ENCODE assay signal across 25 cellular contexts in the genomic region with DNA sequence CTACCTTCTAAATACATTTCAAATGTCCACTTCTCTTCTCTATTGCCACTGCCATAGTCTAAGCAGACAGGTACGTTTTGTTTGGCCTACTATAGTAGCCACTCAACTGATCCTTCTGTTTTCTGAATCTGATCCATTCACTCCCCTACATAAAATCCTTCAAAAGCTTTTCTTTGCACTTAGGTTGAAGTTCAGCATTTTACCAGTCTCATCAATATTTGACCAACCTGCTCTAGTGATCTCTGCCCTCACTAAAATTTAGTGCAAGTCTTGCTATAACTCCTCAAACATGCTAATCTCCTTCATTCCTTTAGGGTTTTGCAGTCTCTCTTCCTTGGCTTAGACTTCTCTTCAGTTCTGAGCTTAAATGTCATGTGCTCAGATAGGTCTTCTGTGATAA. TPM values are rescaled to one million over a fixed set of nuclear protein-coding genes. Genes with fewer than 3 reads are reported as not detected.
"Had no signal": no experiment of that assay in that cellular context is flagged by ENCODE, and none has a peak within 500 bp of the region (broad histone marks: within the 10 kb centered on the region; RNA-seq: fewer than 3 reads in every experiment).

No MANE protein-coding gene starts in this region.

- H3K27me3 Mint-ChIP-seq: stimulated activated naive CD8-positive, alpha-beta T cell treated with anti-CD3 and anti-CD28 coated beads, Interleukin-15, amount 100 ng/mL, for 72 hours had no signal

- H3K9me3 Mint-ChIP-seq: effector memory CD8-positive, alpha-beta T cell; naive thymus-derived CD8-positive, alpha-beta T cell; nephron progenitor cell; stimulated activated memory B cell treated with anti-CD40 and anti-IgM and Interleukin-4, amounts not matched to agents 10 μg/mL and 1 μg/mL and 100 μg/mL, for 72 hours; stimulated activated naive CD8-positive, alpha-beta T cell treated with anti-CD3 and anti-CD28 coated beads, Interleukin-15, amount 100 ng/mL, for 72 hours had no signal

- H3K4me3 Mint-ChIP-seq: effector memory CD8-positive, alpha-beta T cell; naive thymus-derived CD8-positive, alpha-beta T cell; nephron progenitor cell; stimulated activated memory B cell treated with anti-CD40 and anti-IgM and Interleukin-4, amounts not matched to agents 10 μg/mL and 1 μg/mL and 100 μg/mL, for 72 hours; stimulated activated naive CD8-positive, alpha-beta T cell treated with anti-CD3 and anti-CD28 coated beads, Interleukin-15, amount 100 ng/mL, for 72 hours had no signal

- H3K4me1 Mint-ChIP-seq: naive thymus-derived CD8-positive, alpha-beta T cell; nephron progenitor cell; stimulated activated memory B cell treated with anti-CD40 and anti-IgM and Interleukin-4, amounts not matched to agents 10 μg/mL and 1 μg/mL and 100 μg/mL, for 72 hours had no signal

- H3K36me3 ChIP-seq: left ventricle myocardium inferior, lower lobe of right lung, ovary, spleen, suprapubic skin, transverse colon, upper lobe of right lung, uterus had no signal

- H3K9me3 ChIP-seq: gastrocnemius medialis, left ventricle myocardium inferior, lower lobe of right lung, ovary, psoas muscle, spleen, suprapubic skin, transverse colon, upper lobe of right lung, uterus had no signal

- DNase-seq: cortex of kidney; effector memory CD8-positive, alpha-beta T cell; gastrocnemius medialis; head of caudate nucleus; kidney; left ventricle myocardium inferior; lower lobe of right lung; naive thymus-derived CD8-positive, alpha-beta T cell; nephron progenitor cell; nucleus accumbens; ovary; posterior cingulate gyrus; psoas muscle; right cardiac atrium; spleen; stimulated activated CD4-positive, alpha-beta T cell treated with anti-CD3 and anti-CD28 coated beads, Interleukin-4, amount 100 ng/mL, for 4 hours; stimulated activated naive CD8-positive, alpha-beta T cell treated with anti-CD3 and anti-CD28 coated beads, Interleukin-15, amount 100 ng/mL, for 72 hours; transverse colon; upper lobe of right lung; uterus had no signal

- H3K27ac Mint-ChIP-seq: effector memory CD8-positive, alpha-beta T cell; naive thymus-derived CD8-positive, alpha-beta T cell; nephron progenitor cell; stimulated activated memory B cell treated with anti-CD40 and anti-IgM and Interleukin-4, amounts not matched to agents 10 μg/mL and 1 μg/mL and 100 μg/mL, for 72 hours; stimulated activated naive CD8-positive, alpha-beta T cell treated with anti-CD3 and anti-CD28 coated beads, Interleukin-15, amount 100 ng/mL, for 72 hours had no signal

- FAIRE-seq: endometrium, kidney had no signal

- ATAC-seq: effector memory CD8-positive, alpha-beta T cell; gastrocnemius medialis; lower lobe of right lung; naive thymus-derived CD8-positive, alpha-beta T cell; psoas muscle; right cardiac atrium; stimulated activated memory B cell treated with anti-CD40 and anti-IgM and Interleukin-4, amounts not matched to agents 10 μg/mL and 1 μg/mL and 100 μg/mL, for 72 hours; stimulated activated naive CD8-positive, alpha-beta T cell treated with anti-CD3 and anti-CD28 coated beads, Interleukin-15, amount 100 ng/mL, for 72 hours; upper lobe of right lung had no signal

- H3K4me1 ChIP-seq: left ventricle myocardium inferior, lower lobe of right lung, psoas muscle, spleen, suprapubic skin, transverse colon, upper lobe of right lung, uterus had no signal

- H3K27me3 ChIP-seq: gastrocnemius medialis, ovary, spleen, suprapubic skin, transverse colon, upper lobe of right lung, uterus had no signal

- H3K27ac ChIP-seq: gastrocnemius medialis, left ventricle myocardium inferior, lower lobe of right lung, ovary, psoas muscle, skin epidermis, spleen, suprapubic skin, transverse colon, upper lobe of right lung, uterus had no signal

- H3K4me3 ChIP-seq: gastrocnemius medialis, left ventricle myocardium inferior, lower lobe of right lung, ovary, psoas muscle, skin epidermis, spleen, suprapubic skin, transverse colon, upper lobe of right lung, uterus had no signal

- H3K36me3 Mint-ChIP-seq: naive thymus-derived CD8-positive, alpha-beta T cell; stimulated activated memory B cell treated with anti-CD40 and anti-IgM and Interleukin-4, amounts not matched to agents 10 μg/mL and 1 μg/mL and 100 μg/mL, for 72 hours had no signal

RNA-seq across cellular contexts. Expression of a gene that starts 33.4 kb away (rescaled TPM):
- total RNA-seq: mesenteric fat pad; naive thymus-derived CD8-positive, alpha-beta T cell had no signal
- polyA plus RNA-seq: naive thymus-derived CD8-positive, alpha-beta T cell had no signal
